Comparison of ENCODE assay signal across 22 cellular contexts in genomic region chr1:28530456-28530855, GRCh38.
"Had no signal": no experiment of that assay in that cellular context is flagged by ENCODE, and none has a peak within 500 bp of the region (broad histone marks: within the 10 kb centered on the region; RNA-seq: fewer than 3 reads in every experiment).

No MANE protein-coding gene starts in this region.

- H3K4me3 ChIP-seq: MG63, SJSA1, SK-N-MC had no signal

- H3K27ac ChIP-seq: HL-60, SJSA1, SK-N-MC had no signal

- DNase-seq: Karpas-422, KG1, MG63, NCI-H1092, NCI-H1105 treated with DMSO at 0.1 percent for 48 hours, NCI-H1417 treated with DMSO at 0.1 percent for 48 hours, NCI-H146, NCI-H1694 treated with DMSO at 0.1 percent for 48 hours, NCI-H1930, NCI-H2081, NCI-H2107, NCI-H2227 treated with DMSO at 0.1 percent for 48 hours, NCI-H510A, NCI-H524 treated with DMSO at 0.1 percent for 48 hours, NCI-H69, NCI-H774, Right ventricle myocardium superior, RPMI8226, SIG-M5 had no signal

- H3K9me3 ChIP-seq: MG63, SJSA1 had no signal

- H3K27me3 ChIP-seq: MG63, SJSA1 had no signal
